In the genomic region with DNA sequence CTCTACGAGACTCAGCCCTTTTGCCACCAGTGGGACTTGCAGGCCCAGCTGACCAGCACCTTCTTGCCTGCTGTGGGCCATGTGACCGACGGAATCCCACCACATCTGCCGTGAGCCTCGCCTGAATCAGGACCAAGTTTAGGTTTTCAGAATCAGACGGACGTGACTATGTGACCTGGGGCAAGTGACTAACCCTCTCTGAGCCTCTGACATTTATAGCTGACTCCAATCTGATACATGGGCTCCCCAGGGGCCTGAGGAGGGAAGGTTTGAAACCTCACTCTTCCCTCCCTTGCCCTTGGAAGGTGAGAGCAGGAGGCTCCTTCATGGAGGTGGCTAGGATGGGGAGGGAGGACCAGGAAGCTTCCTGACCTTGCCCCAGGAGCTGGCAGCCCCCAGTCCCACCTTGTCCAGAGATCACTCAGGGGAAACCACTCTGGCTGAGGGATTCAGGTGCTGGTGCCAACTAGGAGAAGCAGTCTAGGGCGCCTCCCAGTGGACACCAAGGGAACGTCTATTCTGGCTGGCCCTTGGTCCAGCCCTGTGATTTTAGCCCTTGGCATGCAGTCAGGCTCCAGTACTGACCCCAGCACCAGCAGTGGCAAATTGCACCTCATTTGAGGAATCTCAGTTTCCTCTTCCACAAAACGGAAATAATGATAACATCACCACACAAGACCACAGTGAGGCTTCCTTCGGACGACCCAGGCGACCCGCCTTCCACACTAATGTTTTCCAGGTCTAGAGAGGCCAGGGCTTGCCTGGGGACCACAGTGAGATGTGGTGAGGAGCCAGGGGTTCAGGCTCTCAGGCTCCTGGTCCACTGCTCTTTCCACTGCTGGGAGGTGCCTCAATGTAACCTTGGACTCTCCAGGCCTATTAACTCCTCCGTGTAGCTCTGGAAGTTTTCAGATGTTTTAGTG, we compare ENCODE assay signal across 8 cellular contexts. TPM values are rescaled to one million over a fixed set of nuclear protein-coding genes. Genes with fewer than 3 reads are reported as not detected.
DNase-seq lines count a peak whose midpoint lies in the region; ATAC-seq and TF ChIP-seq lines count a peak whose summit lies in the region.

No MANE protein-coding gene starts in this region.

- peak; percentile 88 for TF ChIP-seq CTCF in RWPE2 (IDR thresholded peaks at IDR 0.05; ENCODE audit: poor library complexity, severe bottlenecking)
- TF ChIP-seq CTCF in mammary epithelial cell (conservative IDR thresholded peaks at IDR 0.05 in 1 of 2, IDR thresholded peaks at IDR 0.05 in 1 of 2; ENCODE audit: extremely low read depth in 1 of 2, insufficient read depth in 1 of 2, low read depth in 1 of 2, low read length in 2 of 2): peak; percentile 89 to 96

- no peak overlapping the region for H3K9ac ChIP-seq in Karpas-422 (ENCODE audit: low read length)
- H3K9ac ChIP-seq in mammary epithelial cell (ENCODE audit: insufficient read depth, low read length): no peak overlapping the region

- intact Hi-C loops in mammary epithelial cell (cut with micrococcal nuclease): loop anchor here (1.0 to 2.0 kb wide), 7 partner anchors 25 to 182 kb away; partner anchors contain the start of gene SYT7

- dilution Hi-C loops in mammary epithelial cell (cut with HindIII; ENCODE audit: low sequenced_read_pairs): no loop called here

- H3K36me3 ChIP-seq in Karpas-422 (ENCODE audit: insufficient read depth, low read length): no peaks in the 10 kb centered on the region
- no peaks in the 10 kb centered on the region for H3K36me3 ChIP-seq in RWPE2 (ENCODE audit: low read depth)
- no peaks in the 10 kb centered on the region for H3K36me3 ChIP-seq in mammary epithelial cell (ENCODE audit: insufficient read depth, low read length)

- H3K4me1 Mint-ChIP-seq in immature natural killer cell: no peaks in the 10 kb centered on the region

- BruUV-seq in mammary epithelial cell (replicated peaks; lab: Mats Ljungman, UMichigan): no TSS peak

- H3K79me2 ChIP-seq in Karpas-422 (ENCODE audit: low read length) (no peaks in the 10 kb centered on the region), mammary epithelial cell (ENCODE audit: insufficient read depth, low read length) (no peaks in the 10 kb centered on the region)

- 50% methylated on average over 15 of the region's 15 CpGs for WGBS in mammary epithelial cell (ENCODE audit: low coverage, missing lambda C conversion rate)

- ATAC-seq in RWPE2 (ENCODE audit: low read depth) (peak; percentile 70; the same call in 2 of the 3 replicates), HG03439 (IDR thresholded peaks at IDR 0.05; ENCODE audit: unreplicated experiment) (no peak)

- no peak overlapping the region for H3K27ac Mint-ChIP-seq in immature natural killer cell

- H3K4me1 ChIP-seq in Karpas-422 (ENCODE audit: low read length) (no peaks in the 10 kb centered on the region), RWPE2 (ENCODE audit: insufficient read depth, poor library complexity, severe bottlenecking) (peaks cover 9% of the 10 kb centered on the region), mammary epithelial cell (ENCODE audit: insufficient read depth, low read length) (peaks cover 19% of the 10 kb centered on the region)

- H3K4me3 Mint-ChIP-seq in immature natural killer cell: no peak overlapping the region

- DNase-seq in DMS79 treated with DMSO at 0.1 percent for 48 hours (lab: John Stamatoyannopoulos, UW) (peak; percentile 31), Karpas-422 (peak; percentile 74), RWPE2 (ENCODE audit: low spot score) (no peak), mammary epithelial cell (peak; percentile 59), kidney glomerular epithelial cell (lab: John Stamatoyannopoulos, UW) (peak; percentile 67), immature natural killer cell (no peak)
- peak; percentile 11 for DNase-seq in stimulated activated CD8-positive, alpha-beta memory T cell treated with anti-CD3 and anti-CD28 coated beads, Interleukin-4, amount 100 ng/mL, for 24 hours (ENCODE audit: low read depth)

- H3K4me2 ChIP-seq in Karpas-422 (ENCODE audit: low read depth, low read length, poor library complexity, severe bottlenecking) (no peak overlapping the region), mammary epithelial cell (ENCODE audit: insufficient read depth, low read depth, low read length) (no peak overlapping the region)

- peaks cover 0 to 1% (median 0%) of the 10 kb centered on the region in 6 donors for H3K9me3 Mint-ChIP-seq in immature natural killer cell

- no peaks in the 10 kb centered on the region; the same call in 1 of the 2 replicates for H4K20me1 ChIP-seq in Karpas-422 (ENCODE audit: insufficient read depth, low read depth, low read length)
- no peaks in the 10 kb centered on the region for H4K20me1 ChIP-seq in mammary epithelial cell (ENCODE audit: insufficient read depth, low read length)

- H3K36me3 Mint-ChIP-seq in immature natural killer cell: no peaks in the 10 kb centered on the region

- CTCF ChIA-PET in mammary epithelial cell (lab: Charles Lee; ENCODE audit: low non-redundant PET): interaction anchor here (0.6 kb wide), 1 partner anchor 48 kb away, joined by 7 read pairs; no protein-coding TSS in a partner anchor

- H3K9me2 ChIP-seq in Karpas-422 (replicated peaks; ENCODE audit: insufficient read depth, low read length): no peaks in the 10 kb centered on the region

- H3K27me3 Mint-ChIP-seq in immature natural killer cell (ENCODE audit: low read depth in 3 of 3): peaks cover 0 to 13% (median 5%) of the 10 kb centered on the region in 3 donors

- in situ Hi-C loops in mammary epithelial cell (cut with MboI; ENCODE audit: low sequenced_read_pairs in 2 of 2): no loop called here

- H2AFZ ChIP-seq in Karpas-422 (ENCODE audit: low read length) (no peak overlapping the region), mammary epithelial cell (ENCODE audit: low read depth, low read length) (no peak overlapping the region)

- no peak overlapping the region for H3K4me3 ChIP-seq in Karpas-422 (ENCODE audit: low read length)
- no peak overlapping the region for H3K4me3 ChIP-seq in RWPE2 (ENCODE audit: severe bottlenecking)
- H3K4me3 ChIP-seq in mammary epithelial cell (replicated peaks in 1 of 3; ENCODE audit: insufficient read depth in 1 of 3, low read depth in 2 of 3, low read length in 3 of 3): no peak overlapping the region

- H3K27ac ChIP-seq in Karpas-422 (ENCODE audit: low read length) (no peak overlapping the region), RWPE2 (ENCODE audit: poor library complexity, severe bottlenecking) (no peak overlapping the region), mammary epithelial cell (ENCODE audit: insufficient read depth, low read depth, low read length) (no peak overlapping the region)

- no peaks in the 10 kb centered on the region for H3K9me3 ChIP-seq in Karpas-422 (ENCODE audit: low read length)
- H3K9me3 ChIP-seq in RWPE2 (ENCODE audit: severe bottlenecking): no peaks in the 10 kb centered on the region
- no peaks in the 10 kb centered on the region for H3K9me3 ChIP-seq in mammary epithelial cell (replicated peaks; ENCODE audit: insufficient read depth, low read length)

- H3K27me3 ChIP-seq in Karpas-422 (ENCODE audit: low read length): no peaks in the 10 kb centered on the region
- H3K27me3 ChIP-seq in RWPE2 (ENCODE audit: insufficient read depth, poor library complexity, severe bottlenecking): no peaks in the 10 kb centered on the region
- no peaks in the 10 kb centered on the region for H3K27me3 ChIP-seq in mammary epithelial cell (ENCODE audit: insufficient read depth, low read length)

RNA-seq across cellular contexts. Expression of gene SYT7, which starts 47.2 kb away (rescaled TPM):
- not detected in 2 replicates for total RNA-seq in Karpas-422 (2014; rRNA removed; shearing (Covaris generic); ENCODE audit: low replicate concordance)
- total RNA-seq in mammary epithelial cell: 10 to 100 TPM in 1 of 2 donors, 1 to 10 TPM in 1; 4.7 to 17.7 TPM
- polyA plus RNA-seq in mammary epithelial cell: 6.9 TPM
- 21.2 TPM for polyA minus RNA-seq in mammary epithelial cell
- polyA plus RNA-seq in immature natural killer cell: not detected

RNA-seq across cellular contexts. Expression of gene DAGLA, which starts 52.1 kb away (rescaled TPM):
- not detected in 2 replicates for total RNA-seq in Karpas-422 (2014; rRNA removed; shearing (Covaris generic); ENCODE audit: low replicate concordance)
- total RNA-seq in mammary epithelial cell: under 1 TPM; 0.33 to 0.67 TPM
- polyA plus RNA-seq in mammary epithelial cell (0.08 TPM), immature natural killer cell (not detected)
- not detected for polyA minus RNA-seq in mammary epithelial cell

Comparison
In these comparisons a context has a peak if more than half of its experiments do, and no peak if none do; other contexts are left out.
1. DNase-seq: peak in DMS79 treated with DMSO at 0.1 percent for 48 hours (single experiment), Karpas-422 (single experiment), mammary epithelial cell (single experiment), kidney glomerular epithelial cell (single experiment) and stimulated activated CD8-positive, alpha-beta memory T cell treated with anti-CD3 and anti-CD28 coated beads, Interleukin-4, amount 100 ng/mL, for 24 hours (single experiment); none in RWPE2 (single experiment) and immature natural killer cell (0 of 3).